In the genomic region with DNA sequence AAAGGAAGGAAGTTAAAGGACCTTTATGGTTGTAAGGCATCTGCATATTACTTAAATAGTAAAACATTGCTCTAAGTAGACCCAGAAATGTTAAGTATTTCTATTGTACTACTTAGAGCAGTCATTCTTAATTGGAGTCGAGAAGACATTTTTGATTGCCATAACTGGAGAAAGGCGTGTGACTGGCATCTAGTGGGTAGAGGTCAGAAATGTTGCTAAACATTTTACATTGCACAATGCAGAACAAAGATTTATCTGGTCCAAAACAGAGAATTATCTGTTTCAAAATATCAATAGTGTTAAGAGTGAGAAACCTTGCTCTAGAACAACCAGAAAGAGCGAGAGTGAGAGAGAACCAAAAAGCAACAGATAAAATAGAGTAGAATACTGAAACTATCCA, we compare ENCODE assay signal across 8 cellular contexts. TPM values are rescaled to one million over a fixed set of nuclear protein-coding genes. Genes with fewer than 3 reads are reported as not detected.
A peak's percentile ranks its signal among the peaks of the same experiment; 100 is the strongest.
DNase-seq lines count a peak whose midpoint lies in the region; ATAC-seq and TF ChIP-seq lines count a peak whose summit lies in the region.

No MANE protein-coding gene starts in this region.

- no peak overlapping the region for H3K27ac ChIP-seq in CD4-positive, CD25-positive, alpha-beta regulatory T cell (ENCODE audit: insufficient read depth, low read length, poor library complexity, severe bottlenecking)
- H3K27ac ChIP-seq in right lobe of liver = no peak overlapping the region

- peaks cover 2% of the 10 kb centered on the region for H3K27me3 ChIP-seq in CD4-positive, CD25-positive, alpha-beta regulatory T cell (ENCODE audit: control insufficient read depth, insufficient read depth, low read length)
- no peaks in the 10 kb centered on the region for H3K27me3 ChIP-seq in right lobe of liver

- peaks cover 8% of the 10 kb centered on the region for H3K27me3 Mint-ChIP-seq in CD4-positive, CD25-positive, alpha-beta regulatory T cell
- H3K27me3 Mint-ChIP-seq in activated CD4-positive, alpha-beta memory T cell treated with anti-CD3 and anti-CD28 coated beads, Interleukin-2, amount 10 ng/mL, durations not matched to agents 7 days and 5 days = peaks cover 1% of the 10 kb centered on the region

- H3K9me3 Mint-ChIP-seq in CD4-positive, CD25-positive, alpha-beta regulatory T cell = peaks cover 0 to 1% (median 0%) of the 10 kb centered on the region in 7 donors
- no peaks in the 10 kb centered on the region for H3K9me3 Mint-ChIP-seq in activated CD4-positive, alpha-beta memory T cell treated with anti-CD3 and anti-CD28 coated beads, Interleukin-2, amount 10 ng/mL, durations not matched to agents 7 days and 5 days

- ATAC-seq in CD4-positive, CD25-positive, alpha-beta regulatory T cell (ENCODE audit: low read depth in 2 of 2) = peak; percentile 56 to 64
- peak; percentile 85 to 93 (median 90) for ATAC-seq in right lobe of liver
- no peak for ATAC-seq in HG02763 (IDR thresholded peaks at IDR 0.05; ENCODE audit: unreplicated experiment)
- no peak for ATAC-seq in HG03565 (IDR thresholded peaks at IDR 0.05; ENCODE audit: unreplicated experiment)
- ATAC-seq in GM18511 (IDR thresholded peaks at IDR 0.05; ENCODE audit: unreplicated experiment) = no peak

- no peaks in the 10 kb centered on the region for H3K4me1 ChIP-seq in CD4-positive, CD25-positive, alpha-beta regulatory T cell (ENCODE audit: control insufficient read depth, insufficient read depth, low read length, poor library complexity, severe bottlenecking)
- H3K4me1 ChIP-seq in right lobe of liver = no peaks in the 10 kb centered on the region

- POLR2A ChIA-PET in activated CD4-positive, alpha-beta memory T cell treated with anti-CD3 and anti-CD28 coated beads, Interleukin-2, amount 10 ng/mL, durations not matched to agents 7 days and 5 days (lab: Charles Lee) = no interaction called here

- H3K36me3 ChIP-seq in CD4-positive, CD25-positive, alpha-beta regulatory T cell (ENCODE audit: control insufficient read depth, insufficient read depth, low read length) = no peaks in the 10 kb centered on the region
- no peaks in the 10 kb centered on the region for H3K36me3 ChIP-seq in right lobe of liver

- H3K4me3 ChIP-seq in CD4-positive, CD25-positive, alpha-beta regulatory T cell (ENCODE audit: low read depth, low read length) = no peak overlapping the region
- no peak overlapping the region for H3K4me3 ChIP-seq in HFF-Myc (replicated peaks; ENCODE audit: low read depth, low read length)
- H3K4me3 ChIP-seq in right lobe of liver = no peak overlapping the region

- TF ChIP-seq POLR2A in right lobe of liver (IDR thresholded peaks at IDR 0.05) = no peak

- 12% methylated on average over 3 of the region's 3 CpGs for WGBS in right lobe of liver (ENCODE audit: insufficient coverage, low coverage, low lambda C conversion rate, missing lambda C conversion rate)

- intact Hi-C loops in right lobe of liver (cut with DNase I) = no loop called here

- no peak overlapping the region for H3K4me3 Mint-ChIP-seq in CD4-positive, CD25-positive, alpha-beta regulatory T cell
- no peak overlapping the region for H3K4me3 Mint-ChIP-seq in activated CD4-positive, alpha-beta memory T cell treated with anti-CD3 and anti-CD28 coated beads, Interleukin-2, amount 10 ng/mL, durations not matched to agents 7 days and 5 days

- H3K36me3 Mint-ChIP-seq in CD4-positive, CD25-positive, alpha-beta regulatory T cell = no peaks in the 10 kb centered on the region
- H3K36me3 Mint-ChIP-seq in activated CD4-positive, alpha-beta memory T cell treated with anti-CD3 and anti-CD28 coated beads, Interleukin-2, amount 10 ng/mL, durations not matched to agents 7 days and 5 days (ENCODE audit: low read depth) = no peaks in the 10 kb centered on the region

- peak; percentile 16 for TF ChIP-seq CTCF in HFF-Myc (IDR thresholded peaks at IDR 0.05; ENCODE audit: low read depth, low read length, missing control alignments)
- TF ChIP-seq CTCF in right lobe of liver (IDR thresholded peaks at IDR 0.05) = peak; percentile 42 to 54 (median 51)

- CTCF ChIA-PET in activated CD4-positive, alpha-beta memory T cell treated with anti-CD3 and anti-CD28 coated beads, Interleukin-2, amount 10 ng/mL, durations not matched to agents 7 days and 5 days (lab: Charles Lee) = no interaction called here

- no peak overlapping the region for H3K27ac Mint-ChIP-seq in CD4-positive, CD25-positive, alpha-beta regulatory T cell
- no peak overlapping the region for H3K27ac Mint-ChIP-seq in activated CD4-positive, alpha-beta memory T cell treated with anti-CD3 and anti-CD28 coated beads, Interleukin-2, amount 10 ng/mL, durations not matched to agents 7 days and 5 days

- peak; percentile 8 to 46 (median 43) for DNase-seq in CD4-positive, CD25-positive, alpha-beta regulatory T cell
- DNase-seq in HFF-Myc (ENCODE audit: extremely low read depth, low read depth) = no peak
- peak; percentile 22 for DNase-seq in activated CD4-positive, alpha-beta memory T cell treated with anti-CD3 and anti-CD28 coated beads, Interleukin-2, amount 10 ng/mL, durations not matched to agents 7 days and 5 days
- no peak for DNase-seq in right lobe of liver
- DNase-seq in occipital lobe (lab: John Stamatoyannopoulos, UW) = no peak

- no peaks in the 10 kb centered on the region for H3K9me3 ChIP-seq in CD4-positive, CD25-positive, alpha-beta regulatory T cell (ENCODE audit: control insufficient read depth in 2 of 2, low read length in 2 of 2)
- no peaks in the 10 kb centered on the region for H3K9me3 ChIP-seq in right lobe of liver

- peaks cover 0 to 4% (median 0%) of the 10 kb centered on the region in 4 donors for H3K4me1 Mint-ChIP-seq in CD4-positive, CD25-positive, alpha-beta regulatory T cell
- no peaks in the 10 kb centered on the region for H3K4me1 Mint-ChIP-seq in activated CD4-positive, alpha-beta memory T cell treated with anti-CD3 and anti-CD28 coated beads, Interleukin-2, amount 10 ng/mL, durations not matched to agents 7 days and 5 days

RNA-seq across cellular contexts. Expression of a gene that starts 23.3 kb away (rescaled TPM):
- total RNA-seq in CD4-positive, CD25-positive, alpha-beta regulatory T cell = 125 TPM
- polyA plus RNA-seq in CD4-positive, CD25-positive, alpha-beta regulatory T cell = 10 to 100 TPM; 26.9 to 32.8 (median 29.1) TPM
- 10 to 100 TPM; 67.0 to 71.5 TPM for total RNA-seq in activated CD4-positive, alpha-beta memory T cell treated with anti-CD3 and anti-CD28 coated beads, Interleukin-2, amount 10 ng/mL, durations not matched to agents 7 days and 5 days
- total RNA-seq in right lobe of liver (10 to 100 TPM; 17.1 to 23.2 (median 21.6) TPM), occipital lobe (47.9 TPM)

Comparison
In these comparisons a context has a peak if more than half of its experiments do, and no peak if none do; other contexts are left out.
1. ATAC-seq: peak in CD4-positive, CD25-positive, alpha-beta regulatory T cell (2 of 2) and right lobe of liver (4 of 4); none in HG02763 (single experiment), HG03565 (single experiment) and GM18511 (single experiment).
2. DNase-seq: peak in CD4-positive, CD25-positive, alpha-beta regulatory T cell (3 of 3) and activated CD4-positive, alpha-beta memory T cell treated with anti-CD3 and anti-CD28 coated beads, Interleukin-2, amount 10 ng/mL, durations not matched to agents 7 days and 5 days (single experiment); none in HFF-Myc (single experiment), right lobe of liver (0 of 3) and occipital lobe (single experiment).